In genomic region chr5:132260714-132261615, GRCh38 we compare ENCODE assay signal across 9 cellular contexts. TPM values are rescaled to one million over a fixed set of nuclear protein-coding genes. Genes with fewer than 3 reads are reported as not detected.
DNase-seq lines count a peak whose midpoint lies in the region; ATAC-seq, FAIRE-seq and TF ChIP-seq lines count a peak whose summit lies in the region.
"Had no signal": no experiment of that assay in that cellular context is flagged by ENCODE, and none has a peak within 500 bp of the region (broad histone marks: within the 10 kb centered on the region; RNA-seq: fewer than 3 reads in every experiment).

No MANE protein-coding gene starts in this region.

- H3K27ac ChIP-seq in A549: peak overlapping the region in 1 of 2 experiments; percentile 72; a peak in 3 of 6 replicates
- peak overlapping the region; percentile 91 to 98 for H3K27ac ChIP-seq in thoracic aorta

- H3K27me3 Mint-ChIP-seq in naive thymus-derived CD8-positive, alpha-beta T cell: peaks cover 6 to 20% (median 13%) of the 10 kb centered on the region in 5 donors

- H3K4me2 ChIP-seq in A549: peak overlapping the region; percentile 4

- CTCF ChIA-PET in A549 (lab: Yijun Ruan, JAX): interaction anchor here (0.6 to 6.2 kb wide), 6 partner anchors 11 to 1446 kb away, joined by 3 to 63 read pairs (median 4); no protein-coding TSS in a partner anchor

- POLR2A ChIA-PET in A549 (lab: Yijun Ruan, JAX): interaction anchor here (1.2 kb wide), 1 partner anchor 10 kb away, joined by 3 read pairs; no protein-coding TSS in a partner anchor
- POLR2A ChIA-PET in naive thymus-derived CD8-positive, alpha-beta T cell (lab: Charles Lee): no interaction called here

- TF ChIP-seq RAD21 in A549 (conservative IDR thresholded peaks at IDR 0.05 in 1 of 2, IDR thresholded peaks at IDR 0.05 in 1 of 2): no peak

- H3K36me3 Mint-ChIP-seq in naive thymus-derived CD8-positive, alpha-beta T cell: no peaks in the 10 kb centered on the region

- DNase-seq in A549 (ENCODE audit: low read depth in 1 of 2, low spot score in 1 of 2): no peak
- peak; percentile 88 for DNase-seq in RPMI8226
- peak; percentile 91 for DNase-seq in choroid plexus epithelial cell (ENCODE audit: low read depth)
- no peak for DNase-seq in naive thymus-derived CD8-positive, alpha-beta T cell
- DNase-seq in thoracic aorta (ENCODE audit: low spot score): peak; percentile 72
- no peak for DNase-seq in NCI-H2081 treated with DMSO at 0.1 percent for 48 hours (lab: John Stamatoyannopoulos, UW)
- DNase-seq in NCI-H2107 (lab: John Stamatoyannopoulos, UW): no peak

- H3K27ac Mint-ChIP-seq in naive thymus-derived CD8-positive, alpha-beta T cell: peak overlapping the region in 1 of 10 donors; percentile 27

- no peaks in the 10 kb centered on the region for H3K9me3 Mint-ChIP-seq in naive thymus-derived CD8-positive, alpha-beta T cell
- H3K9me3 Mint-ChIP-seq: central memory CD8-positive, alpha-beta T cell had no signal

- no peak for FAIRE-seq in A549 (lab: Jason Lieb, UNC)

- ATAC-seq in A549 (no peak), GM21447 (IDR thresholded peaks at IDR 0.05; ENCODE audit: unreplicated experiment) (peak; percentile 73), thoracic aorta (ENCODE audit: insufficient number of reproducible peaks, low FRiP score, low read depth) (no peak)
- ATAC-seq in naive thymus-derived CD8-positive, alpha-beta T cell: peak; percentile 47 to 55

- H3K36me3 ChIP-seq in thoracic aorta: no peaks in the 10 kb centered on the region

- no peak for TF ChIP-seq EP300 in A549 (IDR thresholded peaks at IDR 0.05)

- H3K4me3 ChIP-seq in A549: no peak overlapping the region
- H3K4me3 ChIP-seq in choroid plexus epithelial cell (ENCODE audit: low read depth, low read length): no peak overlapping the region
- H3K4me3 ChIP-seq in thoracic aorta: peak overlapping the region; percentile 84

- H3K4me3 Mint-ChIP-seq in naive thymus-derived CD8-positive, alpha-beta T cell: peak overlapping the region in 1 of 10 donors; percentile 26
- H3K4me3 Mint-ChIP-seq: central memory CD8-positive, alpha-beta T cell had no signal

- WGBS in A549 (ENCODE audit: missing lambda C conversion rate): 49% methylated on average over 6 of the region's 6 CpGs

- H3K27me3 ChIP-seq in thoracic aorta (replicated peaks; ENCODE audit: insufficient read depth): no peaks in the 10 kb centered on the region

- no peaks in the 10 kb centered on the region for H3K9me3 ChIP-seq in A549
- no peaks in the 10 kb centered on the region for H3K9me3 ChIP-seq in thoracic aorta

- no peak for TF ChIP-seq POLR2A in A549 (IDR thresholded peaks at IDR 0.05; ENCODE audit: low read length)

- TF ChIP-seq CTCF in A549 (IDR thresholded peaks at IDR 0.05) (no peak), choroid plexus epithelial cell (conservative IDR thresholded peaks at IDR 0.05; ENCODE audit: low read depth, low read length) (no peak), thoracic aorta (IDR thresholded peaks at IDR 0.05) (no peak)

- peaks cover 12 to 15% (median 14%) of the 10 kb centered on the region in 4 donors for H3K4me1 Mint-ChIP-seq in naive thymus-derived CD8-positive, alpha-beta T cell
- H3K4me1 Mint-ChIP-seq: central memory CD8-positive, alpha-beta T cell had no signal

- peaks cover 45% of the 10 kb centered on the region for H3K4me1 ChIP-seq in A549
- H3K4me1 ChIP-seq in thoracic aorta (ENCODE audit: control insufficient read depth in 1 of 2, low read depth in 2 of 2): peaks cover 32 to 73% of the 10 kb centered on the region in 2 donors

TF ChIP-seq in A549, 52 proteins besides CTCF, POLR2A, EP300 and RAD21:
- TF ChIP-seq GATA3 (IDR thresholded peaks at IDR 0.05; ENCODE audit: borderline replicate concordance): no peak
- no peak for TF ChIP-seq FOSL2 (IDR thresholded peaks at IDR 0.05)
- no peak for TF ChIP-seq FOSL2 (CRISPR knock-in tag; IDR thresholded peaks at IDR 0.05)
- no peak for TF ChIP-seq ESRRA (IDR thresholded peaks at IDR 0.05; ENCODE audit: borderline replicate concordance, low read length)
- no peak for TF ChIP-seq TP53 (CRISPR knock-in tag; IDR thresholded peaks at IDR 0.05)
- no peak for TF ChIP-seq ZFP36 (IDR thresholded peaks at IDR 0.05; ENCODE audit: borderline replicate concordance, partially characterized antibody)
- no peak for TF ChIP-seq HOXB5 (CRISPR knock-in tag; IDR thresholded peaks at IDR 0.05)
- TF ChIP-seq E2F6 (IDR thresholded peaks at IDR 0.05; ENCODE audit: borderline replicate concordance, low read depth): no peak
- TF ChIP-seq CBX8 (IDR thresholded peaks at IDR 0.05): no peak
- TF ChIP-seq HEYL (CRISPR knock-in tag; IDR thresholded peaks at IDR 0.05): no peak
- no peak for TF ChIP-seq EHMT2 (IDR thresholded peaks at IDR 0.05; ENCODE audit: low read depth)
- TF ChIP-seq EHF (CRISPR knock-in tag; IDR thresholded peaks at IDR 0.05): no peak
- TF ChIP-seq HOXB13 (CRISPR knock-in tag; IDR thresholded peaks at IDR 0.05; ENCODE audit: low read depth): no peak

RNA-seq across cellular contexts. Expression of gene PDLIM4, which starts 3.5 kb away (rescaled TPM):
- polyA plus RNA-seq in A549 (2011; rRNA removed) (not detected in 2 replicates), A549 (2017; fragmentation: RNase III; extraction: RNeasy Plus Mini Kit Qiagen cat#74134 plus additional on column Dnase treatment) (0.09 to 0.28 TPM (median 0.20 TPM) in 3 replicates)
- 0.07 and 0.09 TPM in 2 replicates for polyA plus RNA-seq in A549 (2012; cell fraction: cytosol; rRNA removed)
- polyA plus RNA-seq in A549 (2012; cell fraction: nucleus; rRNA removed): 0.42 and 0.56 TPM in 2 replicates
- polyA minus RNA-seq in A549 (2011; rRNA and poly(A)+ RNA removed): 0.39 TPM in 1 of 2 replicates, not detected in the other
- total RNA-seq in naive thymus-derived CD8-positive, alpha-beta T cell: not detected
- polyA plus RNA-seq in naive thymus-derived CD8-positive, alpha-beta T cell: not detected
- total RNA-seq in thoracic aorta: 10 to 100 TPM; 50.6 to 81.0 TPM

RNA-seq across cellular contexts. Expression of gene SLC22A4, which starts 33.2 kb away (rescaled TPM):
- polyA plus RNA-seq in A549 (2011; rRNA removed): 4.1 and 4.6 TPM in 2 replicates
- polyA plus RNA-seq in A549 (2012; cell fraction: cytosol; rRNA removed): 2.1 and 3.2 TPM in 2 replicates
- polyA plus RNA-seq in A549 (2012; cell fraction: nucleus; rRNA removed): 8.2 and 10.1 TPM in 2 replicates
- 3.2 to 4.2 TPM (median 3.6 TPM) in 3 replicates for polyA plus RNA-seq in A549 (2017; fragmentation: RNase III; extraction: RNeasy Plus Mini Kit Qiagen cat#74134 plus additional on column Dnase treatment)
- 5.6 and 6.8 TPM in 2 replicates for polyA minus RNA-seq in A549 (2011; rRNA and poly(A)+ RNA removed)
- total RNA-seq in naive thymus-derived CD8-positive, alpha-beta T cell: not detected
- polyA plus RNA-seq in naive thymus-derived CD8-positive, alpha-beta T cell: not detected
- total RNA-seq in thoracic aorta: 1 to 10 TPM in 1 of 2 donors, under 1 TPM in 1; 0.14 to 2.1 TPM

RNA-seq across cellular contexts. Expression of gene P4HA2, which starts 33.3 kb away (rescaled TPM):
- 45.0 and 64.9 TPM in 2 replicates for polyA plus RNA-seq in A549 (2011; rRNA removed)
- 26.4 and 29.2 TPM in 2 replicates for polyA plus RNA-seq in A549 (2012; cell fraction: cytosol; rRNA removed)
- polyA plus RNA-seq in A549 (2012; cell fraction: nucleus; rRNA removed): 49.6 and 58.3 TPM in 2 replicates
- polyA plus RNA-seq in A549 (2017; fragmentation: RNase III; extraction: RNeasy Plus Mini Kit Qiagen cat#74134 plus additional on column Dnase treatment): 35.1 to 40.3 TPM (median 36.4 TPM) in 3 replicates
- polyA minus RNA-seq in A549 (2011; rRNA and poly(A)+ RNA removed): 53.0 and 67.7 TPM in 2 replicates
- not detected for total RNA-seq in naive thymus-derived CD8-positive, alpha-beta T cell
- polyA plus RNA-seq in naive thymus-derived CD8-positive, alpha-beta T cell: 1 to 10 TPM in 1 of 3 donors, not detected in 2; 1.2 TPM
- 10 to 100 TPM; 31.3 to 47.7 TPM for total RNA-seq in thoracic aorta

Comparison
In these comparisons a context has a peak if more than half of its experiments do, and no peak if none do; other contexts are left out.
1. ATAC-seq: peak in GM21447 (single experiment) and naive thymus-derived CD8-positive, alpha-beta T cell (2 of 2); none in A549 (0 of 2) and thoracic aorta (single experiment).
2. DNase-seq: peak in RPMI8226 (single experiment), choroid plexus epithelial cell (single experiment) and thoracic aorta (single experiment); none in A549 (0 of 2), naive thymus-derived CD8-positive, alpha-beta T cell (0 of 10), NCI-H2081 treated with DMSO at 0.1 percent for 48 hours (single experiment) and NCI-H2107 (single experiment).
3. RNA of gene PDLIM4, which starts 3.5 kb away (total RNA-seq): 50.6 to 81.0 TPM in thoracic aorta; not detected in naive thymus-derived CD8-positive, alpha-beta T cell; every median in the first group is over 10 times any median in the second.
4. RNA of gene P4HA2, which starts 33.3 kb away (total RNA-seq): 31.3 to 47.7 TPM in thoracic aorta; not detected in naive thymus-derived CD8-positive, alpha-beta T cell; every median in the first group is over 10 times any median in the second.